In genomic region chr12:34356233-34356987, GRCh38 we compare ENCODE assay signal across 23 cellular contexts.
"Had no signal": no experiment of that assay in that cellular context is flagged by ENCODE, and none has a peak within 500 bp of the region (broad histone marks: within the 10 kb centered on the region; RNA-seq: fewer than 3 reads in every experiment).

No MANE protein-coding gene starts in this region.

- H3K4me3 ChIP-seq: esophagus muscularis mucosa, gastrocnemius medialis, heart right ventricle, mucosa of descending colon, psoas muscle, skin epidermis, stomach, thoracic aorta, transverse colon had no signal

- H3K27ac ChIP-seq: epithelial cell of prostate, esophagus muscularis mucosa, gastrocnemius medialis, heart right ventricle, neutrophil, psoas muscle, skin epidermis, stomach, thoracic aorta, transverse colon had no signal

- DNase-seq: effector memory CD8-positive, alpha-beta T cell; gastrocnemius medialis; heart right ventricle; hypothalamus; islet precursor cell; mammary epithelial cell; mucosa of descending colon; naive thymus-derived CD8-positive, alpha-beta T cell; psoas muscle; retina; stimulated activated CD4-positive, alpha-beta T cell treated with anti-CD3 and anti-CD28 coated beads, Interleukin-2, amount 100 ng/mL, for 24 hours; stimulated activated CD4-positive, alpha-beta T cell treated with anti-CD3 and anti-CD28 coated beads, Interleukin-4, amount 100 ng/mL, for 4 hours; stimulated activated naive B cell treated with anti-CD40 and anti-IgM and Interleukin-4, amounts not matched to agents 10 μg/mL and 1 μg/mL and 100 μg/mL, for 72 hours; stomach; substantia nigra; transverse colon had no signal

- H3K9me3 ChIP-seq: gastrocnemius medialis, psoas muscle had no signal

- H3K4me1 ChIP-seq: esophagus muscularis mucosa, gastrocnemius medialis, heart right ventricle, psoas muscle, stomach, transverse colon had no signal

- H3K27me3 ChIP-seq: gastrocnemius medialis, neutrophil had no signal

- ATAC-seq: effector memory CD8-positive, alpha-beta T cell; gastrocnemius medialis; heart right ventricle; left lobe of liver; mucosa of descending colon; naive thymus-derived CD8-positive, alpha-beta T cell; psoas muscle; sciatic nerve; stimulated activated naive B cell treated with anti-CD40 and anti-IgM and Interleukin-4, amounts not matched to agents 10 μg/mL and 1 μg/mL and 100 μg/mL, for 72 hours had no signal

- H3K36me3 ChIP-seq: esophagus muscularis mucosa, gastrocnemius medialis, heart right ventricle, neutrophil, stomach, thoracic aorta, transverse colon had no signal
